In the genomic region with DNA sequence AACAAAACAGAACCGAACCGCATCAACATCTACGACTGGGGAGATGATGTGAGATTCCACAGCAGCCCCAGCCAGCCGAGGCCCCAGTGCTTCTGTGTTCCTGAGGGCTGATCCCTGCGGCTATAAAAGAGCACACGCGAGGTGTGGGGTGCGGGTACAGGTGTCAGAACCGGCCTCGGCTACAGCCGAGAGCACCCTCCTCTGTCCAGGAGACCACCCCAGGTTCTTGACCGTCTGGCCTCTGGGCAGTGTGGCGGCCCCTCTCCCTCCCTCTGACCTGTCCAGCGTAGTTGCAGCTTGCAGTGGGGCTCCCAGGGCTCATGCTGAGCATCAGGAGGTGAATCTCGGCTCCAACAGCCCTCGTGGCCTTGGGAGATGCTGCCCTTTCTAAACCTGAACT, we compare ENCODE assay signal across 1 cellular context.
TF ChIP-seq lines count a peak whose summit lies in the region.

No MANE protein-coding gene starts in this region.

TF ChIP-seq in H1, 55 proteins besides CTCF, POLR2A, EP300 and RAD21 (continued from another document):
- no peak for TF ChIP-seq SIN3A (conservative IDR thresholded peaks at IDR 0.05 in 1 of 2, IDR thresholded peaks at IDR 0.05 in 1 of 2; ENCODE audit: low read depth in 1 of 2, low read length in 2 of 2)
- TF ChIP-seq MAFK (IDR thresholded peaks at IDR 0.05; ENCODE audit: low read depth, low read length): no peak
- no peak for TF ChIP-seq TAF7 (optimal IDR thresholded peaks at IDR 0.05; ENCODE audit: borderline replicate concordance, low read depth, low read length)
- TF ChIP-seq PHF8 (conservative IDR thresholded peaks at IDR 0.05; ENCODE audit: low read depth, low read length): no peak
- no peak for TF ChIP-seq SP4 (IDR thresholded peaks at IDR 0.05; ENCODE audit: low read length)
- TF ChIP-seq CTBP2 (IDR thresholded peaks at IDR 0.05; ENCODE audit: borderline replicate concordance, insufficient read depth, insufficient read length, low read length): no peak
- TF ChIP-seq NANOG (IDR thresholded peaks at IDR 0.05; ENCODE audit: insufficient read depth, low read depth, low read length, poor library complexity, severe bottlenecking): no peak
